13 cellular contexts compared by ENCODE assay signal in genomic region chr6:167799033-167799933, GRCh38. TPM values are rescaled to one million over a fixed set of nuclear protein-coding genes. Genes with fewer than 3 reads are reported as not detected.
DNase-seq lines count a peak whose midpoint lies in the region; ATAC-seq and TF ChIP-seq lines count a peak whose summit lies in the region.
"Had no signal": no experiment of that assay in that cellular context is flagged by ENCODE, and none has a peak within 500 bp of the region (broad histone marks: within the 10 kb centered on the region; RNA-seq: fewer than 3 reads in every experiment).

No MANE protein-coding gene starts in this region.

- H3K27me3 Mint-ChIP-seq in activated naive CD4-positive, alpha-beta T cell treated with anti-CD3 and anti-CD28 coated beads, Interleukin-2, amount 10 ng/mL, durations not matched to agents 7 days and 5 days, result peaks cover 78% of the 10 kb centered on the region
- H3K27me3 Mint-ChIP-seq in activated T-helper 17 cell treated with anti-CD3 and anti-CD28 coated beads, Interleukin-2, amount 50 U/mL, for 72 hours, result peaks cover 50% of the 10 kb centered on the region

- no peak overlapping the region for H3K4me3 ChIP-seq in Peyer's patch
- H3K4me3 ChIP-seq: esophagus squamous epithelium, SJSA1 had no signal

- H3K36me3 ChIP-seq in Peyer's patch, result no peaks in the 10 kb centered on the region
- H3K36me3 ChIP-seq: esophagus squamous epithelium, SJSA1 had no signal

- peaks cover 0 to 21% (median 1%) of the 10 kb centered on the region in 4 donors for H3K4me1 ChIP-seq in Peyer's patch

- H3K9me3 Mint-ChIP-seq in activated naive CD4-positive, alpha-beta T cell treated with anti-CD3 and anti-CD28 coated beads, Interleukin-2, amount 10 ng/mL, durations not matched to agents 7 days and 5 days, result no peaks in the 10 kb centered on the region
- no peaks in the 10 kb centered on the region for H3K9me3 Mint-ChIP-seq in activated T-helper 17 cell treated with anti-CD3 and anti-CD28 coated beads, Interleukin-2, amount 50 U/mL, for 72 hours
- H3K9me3 Mint-ChIP-seq: activated CD4-positive, alpha-beta memory T cell treated with anti-CD3 and anti-CD28 coated beads, Interleukin-2, amount 10 ng/mL, durations not matched to agents 7 days and 5 days had no signal

- H3K4me3 Mint-ChIP-seq in activated naive CD4-positive, alpha-beta T cell treated with anti-CD3 and anti-CD28 coated beads, Interleukin-2, amount 10 ng/mL, durations not matched to agents 7 days and 5 days, result no peak overlapping the region
- no peak overlapping the region for H3K4me3 Mint-ChIP-seq in activated T-helper 17 cell treated with anti-CD3 and anti-CD28 coated beads, Interleukin-2, amount 50 U/mL, for 72 hours
- H3K4me3 Mint-ChIP-seq: activated CD4-positive, alpha-beta memory T cell treated with anti-CD3 and anti-CD28 coated beads, Interleukin-2, amount 10 ng/mL, durations not matched to agents 7 days and 5 days had no signal

- TF ChIP-seq CTCF in Peyer's patch (IDR thresholded peaks at IDR 0.05), result peak in 1 of 6 experiments; percentile 10

- peak overlapping the region; percentile 53 for H3K27ac Mint-ChIP-seq in activated naive CD4-positive, alpha-beta T cell treated with anti-CD3 and anti-CD28 coated beads, Interleukin-2, amount 10 ng/mL, durations not matched to agents 7 days and 5 days
- H3K27ac Mint-ChIP-seq in activated T-helper 17 cell treated with anti-CD3 and anti-CD28 coated beads, Interleukin-2, amount 50 U/mL, for 72 hours, result no peak overlapping the region
- H3K27ac Mint-ChIP-seq: activated CD4-positive, alpha-beta memory T cell treated with anti-CD3 and anti-CD28 coated beads, Interleukin-2, amount 10 ng/mL, durations not matched to agents 7 days and 5 days had no signal

- peaks cover 10% of the 10 kb centered on the region for H3K4me1 Mint-ChIP-seq in activated naive CD4-positive, alpha-beta T cell treated with anti-CD3 and anti-CD28 coated beads, Interleukin-2, amount 10 ng/mL, durations not matched to agents 7 days and 5 days
- H3K4me1 Mint-ChIP-seq in activated T-helper 17 cell treated with anti-CD3 and anti-CD28 coated beads, Interleukin-2, amount 50 U/mL, for 72 hours, result no peaks in the 10 kb centered on the region

- no peaks in the 10 kb centered on the region for H3K36me3 Mint-ChIP-seq in activated naive CD4-positive, alpha-beta T cell treated with anti-CD3 and anti-CD28 coated beads, Interleukin-2, amount 10 ng/mL, durations not matched to agents 7 days and 5 days
- no peaks in the 10 kb centered on the region for H3K36me3 Mint-ChIP-seq in activated T-helper 17 cell treated with anti-CD3 and anti-CD28 coated beads, Interleukin-2, amount 50 U/mL, for 72 hours (ENCODE audit: low read depth)

- DNase-seq in activated naive CD4-positive, alpha-beta T cell treated with anti-CD3 and anti-CD28 coated beads, Interleukin-2, amount 10 ng/mL, durations not matched to agents 7 days and 5 days, result no peak
- no peak for DNase-seq in activated naive CD4-positive, alpha-beta T cell (lab: John Stamatoyannopoulos, UW)
- peak; percentile 43 for DNase-seq in astrocyte of the hippocampus (ENCODE audit: low read depth, low spot score)
- peak; percentile 11 to 34 for DNase-seq in hippocampal formation (lab: John Stamatoyannopoulos, UW)
- DNase-seq in substantia nigra (lab: John Stamatoyannopoulos, UW), result peak in 29 of 49 donors; percentile 7 to 86 (median 34)
- DNase-seq in Peyer's patch, result no peak
- DNase-seq: activated CD4-positive, alpha-beta memory T cell treated with anti-CD3 and anti-CD28 coated beads, Interleukin-2, amount 10 ng/mL, durations not matched to agents 7 days and 5 days; esophagus squamous epithelium; NCI-H1417 treated with DMSO at 0.1 percent for 48 hours; small intestine had no signal

- H3K27me3 ChIP-seq in Peyer's patch, result no peaks in the 10 kb centered on the region
- H3K27me3 ChIP-seq: SJSA1 had no signal

- H3K27ac ChIP-seq in substantia nigra (ENCODE audit: low read depth, low read length, poor library complexity, severe bottlenecking) (no peak overlapping the region), Peyer's patch (peak overlapping the region in 1 of 4 donors; percentile 47)
- H3K27ac ChIP-seq: SJSA1 had no signal

- no peak for ATAC-seq in activated T-helper 17 cell treated with anti-CD3 and anti-CD28 coated beads, Interleukin-2, amount 50 U/mL, for 72 hours (replicated peaks)
- no peak for ATAC-seq in GM19467 (IDR thresholded peaks at IDR 0.05; ENCODE audit: unreplicated experiment)

- CTCF ChIA-PET in activated naive CD4-positive, alpha-beta T cell treated with anti-CD3 and anti-CD28 coated beads, Interleukin-2, amount 10 ng/mL, durations not matched to agents 7 days and 5 days (lab: Charles Lee), result no interaction called here

- TF ChIP-seq POLR2A in Peyer's patch (IDR thresholded peaks at IDR 0.05), result no peak

- H3K9me3 ChIP-seq in Peyer's patch, result no peaks in the 10 kb centered on the region
- H3K9me3 ChIP-seq: esophagus squamous epithelium, SJSA1 had no signal

RNA-seq across cellular contexts. Expression of gene AFDN, which starts 27.4 kb away (rescaled TPM):
- 100 to 1,000 TPM; 265 to 326 (median 313) TPM for total RNA-seq in Peyer's patch
- 100 to 1,000 TPM in 1 of 2 donors, 10 to 100 TPM in 1; 56.3 to 107 TPM for total RNA-seq in activated T-helper 17 cell treated with anti-CD3 and anti-CD28 coated beads, Interleukin-2, amount 50 U/mL, for 72 hours

Comparison
In these comparisons a context has a peak if more than half of its experiments do, and no peak if none do; other contexts are left out.
1. DNase-seq: peak in astrocyte of the hippocampus (single experiment), hippocampal formation (2 of 2) and substantia nigra (29 of 49); none in activated naive CD4-positive, alpha-beta T cell treated with anti-CD3 and anti-CD28 coated beads, Interleukin-2, amount 10 ng/mL, durations not matched to agents 7 days and 5 days (single experiment), activated naive CD4-positive, alpha-beta T cell (0 of 4) and Peyer's patch (0 of 3).